ENCODE assay signal across 8 cellular contexts in genomic region chr20:63957690-63958441, GRCh38.
DNase-seq lines count a peak whose midpoint lies in the region; ATAC-seq and TF ChIP-seq lines count a peak whose summit lies in the region.

No MANE protein-coding gene starts in this region.

- DNase-seq in ELF-1 (ENCODE audit: low read depth, low spot score) (peak; percentile 83), NCI-H510A treated with DMSO at 0.1 percent for 48 hours (lab: John Stamatoyannopoulos, UW) (peak; percentile 95), T47D (ENCODE audit: low read depth in 1 of 2, low spot score in 1 of 2) (peak; percentile 64 to 78), nephron progenitor cell (no peak), superior temporal gyrus (ENCODE audit: extremely low spot score) (no peak)

- no peak overlapping the region for H3K27ac Mint-ChIP-seq in nephron progenitor cell

- ATAC-seq in HG03159 (IDR thresholded peaks at IDR 0.05; ENCODE audit: unreplicated experiment): no peak
- ATAC-seq in HG02759 (IDR thresholded peaks at IDR 0.05; ENCODE audit: unreplicated experiment): no peak
- no peak for ATAC-seq in GM21576 (IDR thresholded peaks at IDR 0.05; ENCODE audit: unreplicated experiment)

- peak overlapping the region; percentile 80 for H3K4me3 Mint-ChIP-seq in nephron progenitor cell

- peaks cover 3% of the 10 kb centered on the region for H3K27me3 Mint-ChIP-seq in nephron progenitor cell (ENCODE audit: low read depth, poor library complexity)

- H3K9me3 Mint-ChIP-seq in nephron progenitor cell: no peaks in the 10 kb centered on the region

- TF ChIP-seq CTCF in nephron progenitor cell (IDR thresholded peaks at IDR 0.05): no peak

- peaks cover 41% of the 10 kb centered on the region for H3K4me1 Mint-ChIP-seq in nephron progenitor cell

- in situ Hi-C loops in T47D (cut with HindIII; ENCODE audit: low pct_unique_long_range_greater_than_20kb, low sequenced_read_pairs): no loop called here

- peaks cover 3% of the 10 kb centered on the region for H3K36me3 Mint-ChIP-seq in nephron progenitor cell (ENCODE audit: low read depth)

Comparison
In these comparisons a context has a peak if more than half of its experiments do, and no peak if none do; other contexts are left out.
1. DNase-seq: peak in ELF-1 (single experiment), NCI-H510A treated with DMSO at 0.1 percent for 48 hours (single experiment) and T47D (2 of 2); none in nephron progenitor cell (single experiment) and superior temporal gyrus (single experiment).